Comparison of ENCODE assay signal across 23 cellular contexts in genomic region chr3:41600616-41601015, GRCh38.
"Had no signal": no experiment of that assay in that cellular context is flagged by ENCODE, and none has a peak within 500 bp of the region (broad histone marks: within the 10 kb centered on the region; RNA-seq: fewer than 3 reads in every experiment).

No MANE protein-coding gene starts in this region.

- DNase-seq: activated CD4-positive, alpha-beta T cell treated with anti-CD3 and anti-CD28 coated beads, Interleukin-2, amount 50 U/mL, for 1 hour; activated CD8-positive, alpha-beta memory T cell treated with anti-CD3 and anti-CD28 coated beads for 24 hours; activated CD8-positive, alpha-beta memory T cell treated with anti-CD3 and anti-CD28 coated beads, Interleukin-2, amount 50 U/mL, for 48 hours; activated effector memory CD4-positive, alpha-beta T cell treated with Interleukin-2 at 50 U/mL for 16 hours; activated naive CD4-positive, alpha-beta T cell treated with anti-CD3 and anti-CD28 coated beads, Interleukin-2, amount 50 U/mL, for 16 hours; activated T-cell treated with anti-CD3 and anti-CD28 coated beads, Interleukin-2, amount 50 U/mL, for 48 hours; adrenal gland; central memory CD4-positive, alpha-beta T cell; colonic mucosa; erythroblast; heart right ventricle; left colon; lower lobe of right lung; pancreas; stimulated activated naive B cell treated with anti-CD40 and anti-IgM and Interleukin-4, amounts not matched to agents 10 μg/mL and 1 μg/mL and 100 μg/mL, for 72 hours; T-helper 1 cell; T1000; thyroid gland had no signal

- H3K4me3 Mint-ChIP-seq: brain; natural killer cell treated with Interleukin-12 subunit alpha and Interleukin-12 subunit beta and Interleukin-15 and Interleukin-18, amount 100 ng/mL, for 72 hours; stimulated activated naive B cell treated with anti-CD40 and anti-IgM and Interleukin-4, amounts not matched to agents 10 μg/mL and 1 μg/mL and 100 μg/mL, for 72 hours had no signal

- H3K27me3 Mint-ChIP-seq: brain; natural killer cell treated with Interleukin-12 subunit alpha and Interleukin-12 subunit beta and Interleukin-15 and Interleukin-18, amount 100 ng/mL, for 72 hours; stimulated activated naive B cell treated with anti-CD40 and anti-IgM and Interleukin-4, amounts not matched to agents 10 μg/mL and 1 μg/mL and 100 μg/mL, for 72 hours had no signal

- H3K4me1 ChIP-seq: adrenal gland, colonic mucosa, heart right ventricle, lower lobe of right lung, pancreas, thyroid gland had no signal

- H3K36me3 Mint-ChIP-seq: brain; natural killer cell treated with Interleukin-12 subunit alpha and Interleukin-12 subunit beta and Interleukin-15 and Interleukin-18, amount 100 ng/mL, for 72 hours had no signal

- H3K27me3 ChIP-seq: adrenal gland, colonic mucosa, heart right ventricle, neutrophil, pancreas, thyroid gland had no signal

- ATAC-seq: heart right ventricle; left colon; lower lobe of right lung; pancreas; sciatic nerve; SK-N-SH treated with all-trans-retinoic acid at 6 μM for 48 hours; stimulated activated naive B cell treated with anti-CD40 and anti-IgM and Interleukin-4, amounts not matched to agents 10 μg/mL and 1 μg/mL and 100 μg/mL, for 72 hours had no signal

- H3K27ac ChIP-seq: adrenal gland, colonic mucosa, heart right ventricle, lower lobe of right lung, neutrophil, pancreas, thyroid gland had no signal

- H3K9me3 ChIP-seq: adrenal gland, colonic mucosa, heart right ventricle, lower lobe of right lung, neutrophil, pancreas, thyroid gland had no signal

- H3K36me3 ChIP-seq: adrenal gland, colonic mucosa, heart right ventricle, lower lobe of right lung, neutrophil, pancreas, thyroid gland had no signal

- H3K4me3 ChIP-seq: adrenal gland, colonic mucosa, heart right ventricle, lower lobe of right lung, pancreas, thyroid gland had no signal

- H3K27ac Mint-ChIP-seq: brain; natural killer cell treated with Interleukin-12 subunit alpha and Interleukin-12 subunit beta and Interleukin-15 and Interleukin-18, amount 100 ng/mL, for 72 hours; stimulated activated naive B cell treated with anti-CD40 and anti-IgM and Interleukin-4, amounts not matched to agents 10 μg/mL and 1 μg/mL and 100 μg/mL, for 72 hours had no signal

- H3K9me3 Mint-ChIP-seq: brain; natural killer cell treated with Interleukin-12 subunit alpha and Interleukin-12 subunit beta and Interleukin-15 and Interleukin-18, amount 100 ng/mL, for 72 hours; stimulated activated naive B cell treated with anti-CD40 and anti-IgM and Interleukin-4, amounts not matched to agents 10 μg/mL and 1 μg/mL and 100 μg/mL, for 72 hours had no signal
